Comparison of ENCODE assay signal across 12 cellular contexts in genomic region chr1:198700016-198700392, GRCh38.
DNase-seq lines count a peak whose midpoint lies in the region; ATAC-seq and TF ChIP-seq lines count a peak whose summit lies in the region.
"Had no signal": no experiment of that assay in that cellular context is flagged by ENCODE, and none has a peak within 500 bp of the region (broad histone marks: within the 10 kb centered on the region; RNA-seq: fewer than 3 reads in every experiment).

No MANE protein-coding gene starts in this region.

- peak overlapping the region; percentile 42 for H2AFZ ChIP-seq in GM23248
- no peak overlapping the region for H2AFZ ChIP-seq in neuronal stem cell (ENCODE audit: low read length)

- H3K9me3 ChIP-seq in GM23248 (ENCODE audit: low read depth): no peaks in the 10 kb centered on the region
- no peaks in the 10 kb centered on the region for H3K9me3 ChIP-seq in neuronal stem cell (replicated peaks in 1 of 2; ENCODE audit: control insufficient read depth in 2 of 2, insufficient read depth in 1 of 2, low read depth in 1 of 2, low read length in 2 of 2)
- H3K9me3 ChIP-seq: thyroid gland had no signal

- peak overlapping the region; percentile 44 for H3K4me2 ChIP-seq in GM23248 (ENCODE audit: unreplicated experiment)
- no peak overlapping the region for H3K4me2 ChIP-seq in neuronal stem cell (ENCODE audit: insufficient read depth, low read length, poor library complexity, severe bottlenecking)

- no peak overlapping the region for H3K27ac ChIP-seq in GM23248
- no peak overlapping the region for H3K27ac ChIP-seq in neuronal stem cell (replicated peaks; ENCODE audit: low read length)
- H3K27ac ChIP-seq: C4-2B, PC-9, thyroid gland had no signal

- H3K79me1 ChIP-seq in neuronal stem cell (ENCODE audit: low read depth, low read length): no peaks in the 10 kb centered on the region

- no peak for TF ChIP-seq CTCF in natural killer cell (IDR thresholded peaks at IDR 0.05)

- peaks cover 68% of the 10 kb centered on the region for H3K4me1 Mint-ChIP-seq in activated CD4-positive, alpha-beta T cell treated with anti-CD3 and anti-CD28 coated beads, Interleukin-2, amount 10 ng/mL, durations not matched to agents 24 days and 14 days
- H3K4me1 Mint-ChIP-seq in activated naive CD8-positive, alpha-beta T cell treated with anti-CD3 and anti-CD28 coated beads for 36 hours: peaks cover 80% of the 10 kb centered on the region
- peaks cover 67 to 77% of the 10 kb centered on the region in 2 donors for H3K4me1 Mint-ChIP-seq in natural killer cell

- H2BK5ac ChIP-seq in neuronal stem cell (ENCODE audit: low read length): no peak overlapping the region

- H4K91ac ChIP-seq in neuronal stem cell (ENCODE audit: low read depth, low read length, poor library complexity): no peak overlapping the region

- intact Hi-C loops in activated CD4-positive, alpha-beta T cell treated with anti-CD3 and anti-CD28 coated beads, Interleukin-2, amount 10 ng/mL, durations not matched to agents 24 days and 14 days (cut with micrococcal nuclease): no loop called here
- intact Hi-C loops in natural killer cell (cut with micrococcal nuclease): loop anchor here (5.0 kb wide), 1 partner anchor 42 kb away; no protein-coding TSS in a partner anchor

- no peaks in the 10 kb centered on the region for H3F3A ChIP-seq in GM23248 (ENCODE audit: insufficient read depth)

- no peak overlapping the region for H3K4me3 Mint-ChIP-seq in activated CD4-positive, alpha-beta T cell treated with anti-CD3 and anti-CD28 coated beads, Interleukin-2, amount 10 ng/mL, durations not matched to agents 24 days and 14 days
- H3K4me3 Mint-ChIP-seq in activated naive CD8-positive, alpha-beta T cell treated with anti-CD3 and anti-CD28 coated beads for 36 hours: no peak overlapping the region
- no peak overlapping the region for H3K4me3 Mint-ChIP-seq in natural killer cell

- H3K79me2 ChIP-seq in GM23248 (ENCODE audit: insufficient read depth): no peaks in the 10 kb centered on the region

- no peak overlapping the region for H4K8ac ChIP-seq in neuronal stem cell (ENCODE audit: low read depth, low read length)

- H2BK120ac ChIP-seq in neuronal stem cell (ENCODE audit: low read depth, low read length): no peak overlapping the region

- H3K4ac ChIP-seq in neuronal stem cell (ENCODE audit: low read length): no peak overlapping the region

- no peak overlapping the region for H2BK12ac ChIP-seq in neuronal stem cell (ENCODE audit: low read length)

- H3K27me3 ChIP-seq in GM23248 (replicated peaks; ENCODE audit: insufficient read depth): no peaks in the 10 kb centered on the region
- no peaks in the 10 kb centered on the region for H3K27me3 ChIP-seq in neuronal stem cell (ENCODE audit: control insufficient read depth in 3 of 3, insufficient read depth in 3 of 3, low read depth in 1 of 3, low read length in 3 of 3)
- H3K27me3 ChIP-seq: thyroid gland had no signal

- H3K4me1 ChIP-seq in GM23248 (ENCODE audit: insufficient read depth) (peaks cover 11% of the 10 kb centered on the region; the same call in 1 of the 2 replicates), neuronal stem cell (ENCODE audit: control insufficient read depth in 2 of 2, insufficient read depth in 1 of 2, low read depth in 1 of 2, low read length in 2 of 2) (peaks cover 12 to 19% of the 10 kb centered on the region in 2 donors)

- H3K36me3 ChIP-seq in GM23248 (ENCODE audit: low read depth): no peaks in the 10 kb centered on the region
- no peaks in the 10 kb centered on the region for H3K36me3 ChIP-seq in neuronal stem cell (replicated peaks in 1 of 2; ENCODE audit: control insufficient read depth in 2 of 2, insufficient read depth in 2 of 2, low read length in 2 of 2)
- H3K36me3 ChIP-seq: thyroid gland had no signal

- H3K36me3 Mint-ChIP-seq in activated CD4-positive, alpha-beta T cell treated with anti-CD3 and anti-CD28 coated beads, Interleukin-2, amount 10 ng/mL, durations not matched to agents 24 days and 14 days (ENCODE audit: low read depth): peaks cover 77% of the 10 kb centered on the region
- H3K36me3 Mint-ChIP-seq in activated naive CD8-positive, alpha-beta T cell treated with anti-CD3 and anti-CD28 coated beads for 36 hours: peaks cover 77% of the 10 kb centered on the region
- H3K36me3 Mint-ChIP-seq in natural killer cell: peaks cover 75% of the 10 kb centered on the region

- H3K27me3 Mint-ChIP-seq in activated CD4-positive, alpha-beta T cell treated with anti-CD3 and anti-CD28 coated beads, Interleukin-2, amount 10 ng/mL, durations not matched to agents 24 days and 14 days: no peaks in the 10 kb centered on the region
- H3K27me3 Mint-ChIP-seq in activated naive CD8-positive, alpha-beta T cell treated with anti-CD3 and anti-CD28 coated beads for 36 hours: no peaks in the 10 kb centered on the region
- no peaks in the 10 kb centered on the region for H3K27me3 Mint-ChIP-seq in natural killer cell (ENCODE audit: low read depth in 2 of 2)

- peak overlapping the region; percentile 83 for H3K27ac Mint-ChIP-seq in activated CD4-positive, alpha-beta T cell treated with anti-CD3 and anti-CD28 coated beads, Interleukin-2, amount 10 ng/mL, durations not matched to agents 24 days and 14 days
- H3K27ac Mint-ChIP-seq in activated naive CD8-positive, alpha-beta T cell treated with anti-CD3 and anti-CD28 coated beads for 36 hours: peak overlapping the region; percentile 92
- peak overlapping the region; percentile 83 to 88 for H3K27ac Mint-ChIP-seq in natural killer cell

- H4K20me1 ChIP-seq in GM23248 (ENCODE audit: insufficient read depth): no peaks in the 10 kb centered on the region

- WGBS in GM23248 (ENCODE audit: low coverage in 1 of 2, low lambda C conversion rate in 2 of 2, missing lambda C conversion rate in 2 of 2), 2 experiments: 43 to 58% methylated on average over 1 of the region's 1 CpG
- WGBS in neuronal stem cell (ENCODE audit: extremely low coverage in 2 of 2, insufficient read length in 2 of 2, insufficient replicate concordance in 1 of 2), 2 donors: no CpG with 5 or more reads among the region's 1 CpG

- H3K18ac ChIP-seq in neuronal stem cell (ENCODE audit: low read length): no peak overlapping the region

- no peak overlapping the region for H3K14ac ChIP-seq in neuronal stem cell (ENCODE audit: low read length)

- H3K9ac ChIP-seq in GM23248 (no peak overlapping the region), neuronal stem cell (ENCODE audit: low read depth, low read length, poor library complexity) (no peak overlapping the region)

- H2AK5ac ChIP-seq in neuronal stem cell (ENCODE audit: low read depth, low read length): no peak overlapping the region

- no peaks in the 10 kb centered on the region for H3K9me2 ChIP-seq in GM23248 (ENCODE audit: insufficient read depth)

- H3K4me3 ChIP-seq in GM23248: no peak overlapping the region
- H3K4me3 ChIP-seq in neuronal stem cell (ENCODE audit: low read length in 2 of 2): no peak overlapping the region
- H3K4me3 ChIP-seq: PC-9, thyroid gland had no signal

- DNase-seq in activated CD4-positive, alpha-beta T cell treated with anti-CD3 and anti-CD28 coated beads, Interleukin-2, amount 10 ng/mL, durations not matched to agents 24 days and 14 days: no peak
- DNase-seq in activated CD4-positive, alpha-beta T cell treated with anti-CD3 and anti-CD28 coated beads, Interleukin-2, amount 50 U/mL, for 48 hours: no peak
- DNase-seq in GM23248 (no peak), natural killer cell (no peak), NCI-H2227 (lab: John Stamatoyannopoulos, UW; ENCODE audit: unreplicated experiment) (no peak), neuronal stem cell (ENCODE audit: low spot score) (no peak), NCI-H69 (lab: John Stamatoyannopoulos, UW) (no peak)
- DNase-seq in activated naive CD8-positive, alpha-beta T cell treated with anti-CD3 and anti-CD28 coated beads for 36 hours: no peak
- DNase-seq: T1000 had no signal

- ATAC-seq in natural killer cell: no peak

- no peak overlapping the region for H2BK15ac ChIP-seq in neuronal stem cell (ENCODE audit: low read length)

- no peak overlapping the region for H3K23ac ChIP-seq in neuronal stem cell (ENCODE audit: low read depth, low read length, poor library complexity)

- in situ Hi-C loops in GM23248 (cut with MboI): no loop called here

- no peaks in the 10 kb centered on the region for H3K9me3 Mint-ChIP-seq in activated CD4-positive, alpha-beta T cell treated with anti-CD3 and anti-CD28 coated beads, Interleukin-2, amount 10 ng/mL, durations not matched to agents 24 days and 14 days
- H3K9me3 Mint-ChIP-seq in activated naive CD8-positive, alpha-beta T cell treated with anti-CD3 and anti-CD28 coated beads for 36 hours: peaks cover 1% of the 10 kb centered on the region
- H3K9me3 Mint-ChIP-seq in natural killer cell: no peaks in the 10 kb centered on the region
